ENCODE assay signal across 1 cellular context in genomic region chr20:44532248-44532980, GRCh38.
TF ChIP-seq lines count a peak whose summit lies in the region.

No MANE protein-coding gene starts in this region.

TF ChIP-seq in HCT116, 20 proteins besides CTCF, POLR2A, EP300 and RAD21:
- TF ChIP-seq YY1 (IDR thresholded peaks at IDR 0.05; ENCODE audit: extremely low read depth, insufficient replicate concordance, low read depth, low read length): no peak
